In the genomic region with DNA sequence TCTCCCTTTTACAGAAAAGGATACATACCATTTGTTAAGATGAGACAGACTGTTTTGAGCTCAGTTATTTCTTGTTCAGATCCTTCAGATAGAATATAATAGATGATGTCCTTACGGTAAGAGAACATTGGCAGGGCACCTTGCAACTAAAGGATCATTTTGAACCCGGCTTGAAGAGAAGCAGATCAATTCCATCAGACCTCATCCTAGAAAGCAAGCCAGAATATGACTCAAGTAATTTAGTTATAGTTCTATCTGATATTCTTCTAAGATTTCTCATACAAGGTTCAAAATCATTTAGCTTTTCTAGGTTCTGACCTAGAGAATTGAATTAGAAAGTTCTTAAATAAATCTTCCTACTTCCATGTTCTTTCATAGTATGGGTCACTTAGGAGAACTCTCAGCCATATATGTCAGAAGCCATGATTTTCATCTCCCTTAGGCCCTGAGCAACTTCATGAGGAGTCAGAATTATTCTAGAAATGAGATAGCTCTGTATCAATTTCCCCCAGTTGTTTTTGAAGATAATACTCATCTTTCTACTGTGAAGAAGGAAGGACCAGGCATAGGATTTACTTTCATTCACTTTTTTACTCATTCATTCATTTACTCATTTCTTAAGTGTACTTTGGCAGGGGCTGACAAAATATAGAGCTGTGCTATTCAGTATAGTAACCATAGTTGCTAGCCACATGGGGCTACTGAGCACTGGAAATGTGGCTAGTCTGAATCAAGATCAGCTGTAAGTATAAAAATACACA, we compare ENCODE assay signal across 22 cellular contexts. TPM values are rescaled to one million over a fixed set of nuclear protein-coding genes. Genes with fewer than 3 reads are reported as not detected.
A peak's percentile ranks its signal among the peaks of the same experiment; 100 is the strongest.
DNase-seq lines count a peak whose midpoint lies in the region; ATAC-seq, FAIRE-seq and TF ChIP-seq lines count a peak whose summit lies in the region.
"Had no signal": no experiment of that assay in that cellular context is flagged by ENCODE, and none has a peak within 500 bp of the region (broad histone marks: within the 10 kb centered on the region; RNA-seq: fewer than 3 reads in every experiment).

No MANE protein-coding gene starts in this region.

- CTCF ChIA-PET in SK-N-SH (lab: Yijun Ruan, JAX) (interaction anchor here (1.0 to 2.5 kb wide), 6 partner anchors 12 to 304 kb away, joined by 3 to 11 read pairs (median 4); a partner anchor contains a TSS), GM12878 (lab: Yijun Ruan, JAX) (interaction anchor here (0.8 to 4.6 kb wide), 29 partner anchors 8 to 304 kb away, joined by 3 to 47 read pairs (median 4); a partner anchor contains a TSS)

- H3K36me3 ChIP-seq in BLaER1 (peaks cover 77% of the 10 kb centered on the region), SK-N-SH (replicated peaks in 1 of 2; ENCODE audit: control insufficient read depth in 1 of 2, insufficient read depth in 2 of 2, low read length in 1 of 2) (peaks cover 54 to 64% of the 10 kb centered on the region in 2 experiments), GM12878 (ENCODE audit: control insufficient read depth in 2 of 2, insufficient read depth in 2 of 2, low read length in 1 of 2) (peaks cover 2 to 4% of the 10 kb centered on the region in 2 experiments; a peak in 2 of 4 replicates)
- peaks cover 60% of the 10 kb centered on the region for H3K36me3 ChIP-seq in CD4-positive, CD25-positive, alpha-beta regulatory T cell (ENCODE audit: control insufficient read depth, insufficient read depth, low read length)
- H3K36me3 ChIP-seq: pancreas had no signal

- POLR2A ChIA-PET in SK-N-SH (lab: Yijun Ruan, JAX) (no interaction called here), GM12878 (lab: Charles Lee) (interaction anchor here (0.5 to 3.8 kb wide), 11 partner anchors 8 to 83 kb away, joined by 3 to 24 read pairs (median 3); a partner anchor contains a TSS)

- H3K79me2 ChIP-seq in SK-N-SH (ENCODE audit: insufficient read depth) = peaks cover 23% of the 10 kb centered on the region; the same call in 1 of the 2 replicates
- no peaks in the 10 kb centered on the region for H3K79me2 ChIP-seq in GM12878 (ENCODE audit: control insufficient read depth, insufficient read depth, low read length)

- H3K9ac ChIP-seq in BLaER1 = no peak overlapping the region
- H3K9ac ChIP-seq in SK-N-SH = no peak overlapping the region
- H3K9ac ChIP-seq in GM12878 (ENCODE audit: control insufficient read depth, insufficient read depth, low read length) = no peak overlapping the region

- intact Hi-C loops in GM12878 (cut with micrococcal nuclease; ENCODE audit: unreplicated experiment) = no loop called here

- in situ Hi-C loops in GM12878 (cut with MboI) = no loop called here

- no peak for TF ChIP-seq RAD21 in SK-N-SH (IDR thresholded peaks at IDR 0.05; ENCODE audit: low read length)
- TF ChIP-seq RAD21 in GM12878 (IDR thresholded peaks at IDR 0.05; ENCODE audit: insufficient read depth, low read depth, low read length) = no peak

- peaks cover 49 to 61% (median 53%) of the 10 kb centered on the region in 4 donors for H3K4me1 Mint-ChIP-seq in CD4-positive, CD25-positive, alpha-beta regulatory T cell
- H3K4me1 Mint-ChIP-seq in progenitor cell of endocrine pancreas (ENCODE audit: low read depth) = peaks cover 11% of the 10 kb centered on the region

- TF ChIP-seq CTCF in SK-N-SH (IDR thresholded peaks at IDR 0.05) (no peak), GM12878 (IDR thresholded peaks at IDR 0.05 in 2 of 3, conservative IDR thresholded peaks at IDR 0.05 in 1 of 3; ENCODE audit: control insufficient read depth in 2 of 3, extremely low read depth in 1 of 3, insufficient read depth in 1 of 3, low read depth in 3 of 3, low read length in 3 of 3) (no peak), progenitor cell of endocrine pancreas (IDR thresholded peaks at IDR 0.05; ENCODE audit: unreplicated experiment) (no peak)

- H3K4me2 ChIP-seq in BLaER1 = no peak overlapping the region
- 0 out of 2 replicates have a peak overlapping the region, but pooled peaks have one; percentile 9 for H3K4me2 ChIP-seq in SK-N-SH
- no peak overlapping the region for H3K4me2 ChIP-seq in GM12878 (ENCODE audit: control insufficient read depth, insufficient read depth)

- peaks cover 41% of the 10 kb centered on the region for H3F3A ChIP-seq in SK-N-SH (replicated peaks; ENCODE audit: insufficient read depth)

- H3K4me3 ChIP-seq in BLaER1 = no peak overlapping the region
- no peak overlapping the region for H3K4me3 ChIP-seq in CD4-positive, CD25-positive, alpha-beta regulatory T cell (ENCODE audit: low read depth, low read length)
- no peak overlapping the region for H3K4me3 ChIP-seq in SK-N-SH (ENCODE audit: low read depth in 2 of 2, low read length in 1 of 2)
- no peak overlapping the region for H3K4me3 ChIP-seq in GM12878
- H3K4me3 ChIP-seq: pancreas, sigmoid colon had no signal

- TF ChIP-seq POLR2A in GM12878 (IDR thresholded peaks at IDR 0.05; ENCODE audit: low read depth, low read length) = no peak

- FAIRE-seq in GM12878 (lab: Jason Lieb, UNC) = no peak
- FAIRE-seq: frontal cortex, pancreas had no signal

- no peak for DNase-seq in CD4-positive, CD25-positive, alpha-beta regulatory T cell
- DNase-seq in SK-N-SH = no peak
- DNase-seq in GM12878 (ENCODE audit: low read depth, low spot score) = no peak
- DNase-seq in progenitor cell of endocrine pancreas (ENCODE audit: low spot score, unreplicated experiment) = no peak
- DNase-seq in SK-N-DZ (ENCODE audit: low spot score) = no peak
- DNase-seq: AML-193; amygdala; central memory CD4-positive, alpha-beta T cell; GOT3; kidney glomerular epithelial cell; NCI-H146; NCI-H2171; NCI-H69; pancreas; SIG-M5; sigmoid colon had no signal

- H3K9me3 ChIP-seq in BLaER1 (peaks cover 11% of the 10 kb centered on the region; the same call in 1 of the 2 replicates), SK-N-SH (no peaks in the 10 kb centered on the region), GM12878 (replicated peaks; ENCODE audit: control insufficient read depth, insufficient read depth, low read length) (no peaks in the 10 kb centered on the region)
- H3K9me3 ChIP-seq in CD4-positive, CD25-positive, alpha-beta regulatory T cell (ENCODE audit: control insufficient read depth in 2 of 2, low read length in 2 of 2) = no peaks in the 10 kb centered on the region
- H3K9me3 ChIP-seq: pancreas, sigmoid colon had no signal

- no peak for ATAC-seq in CD4-positive, CD25-positive, alpha-beta regulatory T cell (ENCODE audit: low read depth in 2 of 2)
- peak; percentile 61 for ATAC-seq in GM12878
- no peak for ATAC-seq in HG03520 (IDR thresholded peaks at IDR 0.05; ENCODE audit: unreplicated experiment)
- ATAC-seq: pancreas had no signal

- H3K27me3 Mint-ChIP-seq in CD4-positive, CD25-positive, alpha-beta regulatory T cell = no peaks in the 10 kb centered on the region
- H3K27me3 Mint-ChIP-seq in progenitor cell of endocrine pancreas = no peaks in the 10 kb centered on the region
- H3K27me3 Mint-ChIP-seq: type B pancreatic cell had no signal

- peak overlapping the region; percentile 19; the same call in 1 of the 2 replicates for H3K27ac ChIP-seq in BLaER1
- H3K27ac ChIP-seq in CD4-positive, CD25-positive, alpha-beta regulatory T cell (ENCODE audit: insufficient read depth, low read length, poor library complexity, severe bottlenecking) = peak overlapping the region; percentile 14
- peak overlapping the region in 1 of 2 experiments; percentile 60; a peak in 1 of 4 replicates for H3K27ac ChIP-seq in SK-N-SH (ENCODE audit: low read depth in 2 of 2, low read length in 1 of 2)
- H3K27ac ChIP-seq in GM12878 (ENCODE audit: control insufficient read depth, insufficient read depth) = no peak overlapping the region
- H3K27ac ChIP-seq: pancreas, sigmoid colon had no signal

- H3K27ac Mint-ChIP-seq in CD4-positive, CD25-positive, alpha-beta regulatory T cell = peak overlapping the region; percentile 65 to 85 (median 77)
- H3K27ac Mint-ChIP-seq in progenitor cell of endocrine pancreas = no peak overlapping the region
- H3K27ac Mint-ChIP-seq: type B pancreatic cell had no signal

- H2AFZ ChIP-seq in SK-N-SH (ENCODE audit: low read depth) (no peak overlapping the region), GM12878 (ENCODE audit: control insufficient read depth, low read depth, low read length) (no peak overlapping the region)

- H3K4me3 Mint-ChIP-seq in CD4-positive, CD25-positive, alpha-beta regulatory T cell = peak overlapping the region in 2 of 4 donors; percentile 32 to 52
- H3K4me3 Mint-ChIP-seq in progenitor cell of endocrine pancreas (ENCODE audit: low read depth) = no peak overlapping the region
- H3K4me3 Mint-ChIP-seq: type B pancreatic cell had no signal

- no TSS peak for BruUV-seq in GM12878 (replicated peaks; lab: Mats Ljungman, UMichigan)

- SMC1A ChIA-PET in GM12878 (lab: Charles Lee; ENCODE audit: uncharacterized antibody, unreplicated experiment) = interaction anchor here (0.6 to 3.9 kb wide), 25 partner anchors 9 to 307 kb away, joined by 3 to 25 read pairs (median 4); a partner anchor contains a TSS

- WGBS in SK-N-SH (ENCODE audit: low lambda C conversion rate) = 44% methylated on average over 2 of the region's 2 CpGs
- WGBS in GM12878 (ENCODE audit: insufficient coverage, insufficient replicate concordance, low lambda C conversion rate, missing lambda C conversion rate) = 98% methylated on average over 2 of the region's 2 CpGs

- no peaks in the 10 kb centered on the region for H3K9me2 ChIP-seq in SK-N-SH

- peaks cover 0 to 2% (median 0%) of the 10 kb centered on the region in 7 donors for H3K9me3 Mint-ChIP-seq in CD4-positive, CD25-positive, alpha-beta regulatory T cell
- no peaks in the 10 kb centered on the region for H3K9me3 Mint-ChIP-seq in progenitor cell of endocrine pancreas (ENCODE audit: low read depth)
- H3K9me3 Mint-ChIP-seq: type B pancreatic cell had no signal

- peaks cover 53% of the 10 kb centered on the region for H3K4me1 ChIP-seq in BLaER1
- peaks cover 44% of the 10 kb centered on the region for H3K4me1 ChIP-seq in CD4-positive, CD25-positive, alpha-beta regulatory T cell (ENCODE audit: control insufficient read depth, insufficient read depth, low read length, poor library complexity, severe bottlenecking)
- peaks cover 0 to 9% of the 10 kb centered on the region in 2 experiments; a peak in 1 of 4 replicates for H3K4me1 ChIP-seq in SK-N-SH (ENCODE audit: control insufficient read depth in 1 of 2, insufficient read depth in 2 of 2, low read depth in 1 of 2, low read length in 1 of 2)
- no peaks in the 10 kb centered on the region for H3K4me1 ChIP-seq in GM12878 (ENCODE audit: control insufficient read depth, insufficient read depth, low read length)
- H3K4me1 ChIP-seq: pancreas, sigmoid colon had no signal

- RAD21 ChIA-PET in GM12878 (lab: Charles Lee; ENCODE audit: unreplicated experiment) = interaction anchor here (1.0 to 3.5 kb wide), 15 partner anchors 11 to 187 kb away, joined by 3 to 27 read pairs (median 4); a partner anchor contains a TSS

- H3K36me3 Mint-ChIP-seq in CD4-positive, CD25-positive, alpha-beta regulatory T cell = peaks cover 39% of the 10 kb centered on the region
- peaks cover 14% of the 10 kb centered on the region for H3K36me3 Mint-ChIP-seq in progenitor cell of endocrine pancreas (ENCODE audit: insufficient read depth)

- H3K27me3 ChIP-seq in BLaER1 = no peaks in the 10 kb centered on the region
- H3K27me3 ChIP-seq in CD4-positive, CD25-positive, alpha-beta regulatory T cell (ENCODE audit: control insufficient read depth, insufficient read depth, low read length) = no peaks in the 10 kb centered on the region
- no peaks in the 10 kb centered on the region for H3K27me3 ChIP-seq in SK-N-SH (ENCODE audit: insufficient read depth)
- no peaks in the 10 kb centered on the region for H3K27me3 ChIP-seq in GM12878 (replicated peaks in 1 of 2; ENCODE audit: control insufficient read depth in 2 of 2, insufficient read depth in 2 of 2, low read length in 1 of 2)
- H3K27me3 ChIP-seq: pancreas, sigmoid colon had no signal

- peak in 1 of 2 experiments; percentile 17; a peak in 1 of 4 replicates for TF ChIP-seq EP300 in SK-N-SH (IDR thresholded peaks at IDR 0.05; ENCODE audit: borderline replicate concordance in 1 of 2, low read depth in 1 of 2, low read length in 1 of 2)
- no peak for TF ChIP-seq EP300 in GM12878 (IDR thresholded peaks at IDR 0.05; ENCODE audit: borderline replicate concordance in 1 of 2, control insufficient read depth in 1 of 2, low read depth in 2 of 2, low read length in 2 of 2)

- H4K20me1 ChIP-seq in BLaER1 = peaks cover 39% of the 10 kb centered on the region
- no peaks in the 10 kb centered on the region for H4K20me1 ChIP-seq in SK-N-SH (ENCODE audit: insufficient read depth)
- no peaks in the 10 kb centered on the region for H4K20me1 ChIP-seq in GM12878 (ENCODE audit: control insufficient read depth, insufficient read depth)

RNA-seq across cellular contexts. Expression of a gene that starts 2.5 kb away (rescaled TPM):
- 3.2 TPM for total RNA-seq in CD4-positive, CD25-positive, alpha-beta regulatory T cell
- 1 to 10 TPM in 2 of 4 donors, under 1 TPM in 2; 0.26 to 1.7 (median 0.96) TPM for polyA plus RNA-seq in CD4-positive, CD25-positive, alpha-beta regulatory T cell
- polyA plus RNA-seq in SK-N-SH (2012; rRNA removed) (3.1 and 3.7 TPM in 2 replicates), GM12878 (2011; rRNA removed) (0.65 and 1.2 TPM in 2 replicates), GM12878 (2014; fragmentation: Illumina TruSeq; extraction: Trizol) (0.09 TPM in 1 of 2 replicates, not detected in the other), GM12878 (2014; fragmentation: Nextera tagmentation; extraction: Ambion mirVana) (not detected), GM12878 (2014; rRNA removed) (1.00 and 1.3 TPM in 2 replicates), GM12878 (2016; fragmentation: Nextera tagmentation; extraction: Ambion mirVana) (1 to 10 TPM; 1.6 to 1.7 TPM)
- polyA plus RNA-seq in SK-N-SH (2012; cell fraction: cytosol; rRNA removed) = 1.0 and 2.3 TPM in 2 replicates
- polyA plus RNA-seq in SK-N-SH (2012; cell fraction: nucleus; rRNA removed) = 3.1 and 3.2 TPM in 2 replicates
- 3.7 and 4.3 TPM in 2 replicates for total RNA-seq in GM12878 (2013; cell fraction: nucleolus; rRNA removed)
- total RNA-seq in GM12878 (2014; rRNA removed) (0.60 and 1.8 TPM in 2 replicates), GM12878 (2014; rRNA removed; fragmentation: Illumina TruSeq; extraction: Trizol) (0.67 and 0.69 TPM in 2 replicates), GM12878 (2021) (3.0 TPM in 2 replicates), progenitor cell of endocrine pancreas (8.8 and 9.0 TPM in 2 replicates)
- not detected for polyA plus RNA-seq in GM12878 (2011; ENCODE audit: low read depth)
- 2.1 and 2.9 TPM in 2 replicates for polyA plus RNA-seq in GM12878 (2011; cell fraction: cytosol; rRNA removed)
- 2.5 and 4.3 TPM in 2 replicates for polyA plus RNA-seq in GM12878 (2011; cell fraction: nucleus; rRNA removed)
- 0.41 and 0.51 TPM in 2 replicates for polyA plus RNA-seq in GM12878 (2012)
- 0.80 and 1.9 TPM in 2 replicates for polyA minus RNA-seq in GM12878 (2011; rRNA and poly(A)+ RNA removed)
- 1.2 and 1.5 TPM in 2 replicates for polyA minus RNA-seq in GM12878 (2011; cell fraction: cytosol; rRNA and poly(A)+ RNA removed)
- polyA minus RNA-seq in GM12878 (2011; cell fraction: nucleus; rRNA and poly(A)+ RNA removed) = 2.3 and 6.2 TPM in 2 replicates
- 0.33 and 0.59 TPM in 2 replicates for polyA plus RNA-seq in SK-N-DZ (2014; cell fraction: cytosol; rRNA removed)
- 0.73 TPM in 1 of 2 replicates, not detected in the other for polyA plus RNA-seq in SK-N-DZ (2014; cell fraction: nucleus; rRNA removed)

RNA-seq across cellular contexts. Expression of a gene that starts 11.4 kb away (rescaled TPM):
- total RNA-seq in CD4-positive, CD25-positive, alpha-beta regulatory T cell = 48.2 TPM
- 100 to 1,000 TPM; 157 to 242 (median 168) TPM for polyA plus RNA-seq in CD4-positive, CD25-positive, alpha-beta regulatory T cell
- polyA plus RNA-seq in SK-N-SH (2012; rRNA removed) (179 and 211 TPM in 2 replicates), GM12878 (2011; rRNA removed) (117 and 152 TPM in 2 replicates), GM12878 (2014; fragmentation: Illumina TruSeq; extraction: Trizol) (24.0 and 60.0 TPM in 2 replicates), GM12878 (2014; fragmentation: Nextera tagmentation; extraction: Ambion mirVana) (100 to 1,000 TPM; 181 to 193 TPM), GM12878 (2014; rRNA removed) (75.6 and 80.0 TPM in 2 replicates), GM12878 (2016; fragmentation: Nextera tagmentation; extraction: Ambion mirVana) (100 to 1,000 TPM; 142 to 143 TPM)
- 185 and 194 TPM in 2 replicates for polyA plus RNA-seq in SK-N-SH (2012; cell fraction: cytosol; rRNA removed)
- 42.3 and 65.4 TPM in 2 replicates for polyA plus RNA-seq in SK-N-SH (2012; cell fraction: nucleus; rRNA removed)
- total RNA-seq in GM12878 (2013; cell fraction: nucleolus; rRNA removed) = 15.8 and 18.7 TPM in 2 replicates
- total RNA-seq in GM12878 (2014; rRNA removed) (56.8 and 61.6 TPM in 2 replicates), GM12878 (2014; rRNA removed; fragmentation: Illumina TruSeq; extraction: Trizol) (46.7 and 47.1 TPM in 2 replicates), GM12878 (2021) (40.1 and 40.8 TPM in 2 replicates), progenitor cell of endocrine pancreas (35.6 and 38.1 TPM in 2 replicates)
- 41.0 TPM for polyA plus RNA-seq in GM12878 (2011; ENCODE audit: low read depth)
- polyA plus RNA-seq in GM12878 (2011; cell fraction: cytosol; rRNA removed) = 213 and 224 TPM in 2 replicates
- 81.0 and 88.5 TPM in 2 replicates for polyA plus RNA-seq in GM12878 (2011; cell fraction: nucleus; rRNA removed)
- 46.6 and 59.5 TPM in 2 replicates for polyA plus RNA-seq in GM12878 (2012)
- polyA minus RNA-seq in GM12878 (2011; rRNA and poly(A)+ RNA removed) = 46.0 and 47.9 TPM in 2 replicates
- 18.3 and 23.1 TPM in 2 replicates for polyA minus RNA-seq in GM12878 (2011; cell fraction: cytosol; rRNA and poly(A)+ RNA removed)
- polyA minus RNA-seq in GM12878 (2011; cell fraction: nucleus; rRNA and poly(A)+ RNA removed) = 11.4 and 13.1 TPM in 2 replicates
- polyA plus RNA-seq in SK-N-DZ (2014; cell fraction: cytosol; rRNA removed) = 106 and 115 TPM in 2 replicates
- 51.4 and 54.9 TPM in 2 replicates for polyA plus RNA-seq in SK-N-DZ (2014; cell fraction: nucleus; rRNA removed)

RNA-seq across cellular contexts. Expression of a gene that starts 13.8 kb away (rescaled TPM):
- total RNA-seq in CD4-positive, CD25-positive, alpha-beta regulatory T cell = 8.2 TPM
- 1 to 10 TPM; 5.1 to 8.8 (median 7.7) TPM for polyA plus RNA-seq in CD4-positive, CD25-positive, alpha-beta regulatory T cell
- polyA plus RNA-seq in SK-N-SH (2012; rRNA removed) (25.2 and 37.6 TPM in 2 replicates), GM12878 (2011; rRNA removed) (12.4 and 16.1 TPM in 2 replicates), GM12878 (2014; fragmentation: Illumina TruSeq; extraction: Trizol) (2.6 and 4.5 TPM in 2 replicates), GM12878 (2014; fragmentation: Nextera tagmentation; extraction: Ambion mirVana) (1 to 10 TPM; 1.3 TPM), GM12878 (2014; rRNA removed) (3.2 and 4.0 TPM in 2 replicates), GM12878 (2016; fragmentation: Nextera tagmentation; extraction: Ambion mirVana) (1 to 10 TPM; 3.3 to 5.1 TPM)
- 27.7 and 28.2 TPM in 2 replicates for polyA plus RNA-seq in SK-N-SH (2012; cell fraction: cytosol; rRNA removed)
- 64.2 and 80.0 TPM in 2 replicates for polyA plus RNA-seq in SK-N-SH (2012; cell fraction: nucleus; rRNA removed)
- 8.2 and 8.6 TPM in 2 replicates for total RNA-seq in GM12878 (2013; cell fraction: nucleolus; rRNA removed)
- total RNA-seq in GM12878 (2014; rRNA removed) (2.5 and 4.6 TPM in 2 replicates), GM12878 (2014; rRNA removed; fragmentation: Illumina TruSeq; extraction: Trizol) (2.8 and 3.5 TPM in 2 replicates), GM12878 (2021) (3.4 and 3.5 TPM in 2 replicates), progenitor cell of endocrine pancreas (16.1 and 17.5 TPM in 2 replicates)
- polyA plus RNA-seq in GM12878 (2011; ENCODE audit: low read depth) = 2.8 TPM
- polyA plus RNA-seq in GM12878 (2011; cell fraction: cytosol; rRNA removed) = 9.7 and 10.5 TPM in 2 replicates
- polyA plus RNA-seq in GM12878 (2011; cell fraction: nucleus; rRNA removed) = 24.8 and 27.5 TPM in 2 replicates
- 4.2 and 4.6 TPM in 2 replicates for polyA plus RNA-seq in GM12878 (2012)
- 13.9 and 19.0 TPM in 2 replicates for polyA minus RNA-seq in GM12878 (2011; rRNA and poly(A)+ RNA removed)
- polyA minus RNA-seq in GM12878 (2011; cell fraction: cytosol; rRNA and poly(A)+ RNA removed) = 1.5 and 4.0 TPM in 2 replicates
- polyA minus RNA-seq in GM12878 (2011; cell fraction: nucleus; rRNA and poly(A)+ RNA removed) = 6.3 and 9.0 TPM in 2 replicates
- 9.3 and 10.9 TPM in 2 replicates for polyA plus RNA-seq in SK-N-DZ (2014; cell fraction: cytosol; rRNA removed)
- 26.9 and 35.9 TPM in 2 replicates for polyA plus RNA-seq in SK-N-DZ (2014; cell fraction: nucleus; rRNA removed)

RNA-seq across cellular contexts. Expression of a gene that starts 15.5 kb away (rescaled TPM):
- 0.49 TPM for total RNA-seq in CD4-positive, CD25-positive, alpha-beta regulatory T cell
- polyA plus RNA-seq in CD4-positive, CD25-positive, alpha-beta regulatory T cell = not detected
- polyA plus RNA-seq in SK-N-SH (2012; rRNA removed) (not detected in 2 replicates), GM12878 (2011; rRNA removed) (not detected in 2 replicates), GM12878 (2014; fragmentation: Illumina TruSeq; extraction: Trizol) (not detected in 2 replicates), GM12878 (2014; fragmentation: Nextera tagmentation; extraction: Ambion mirVana) (not detected), GM12878 (2014; rRNA removed) (0.26 TPM in 1 of 2 replicates, not detected in the other), GM12878 (2016; fragmentation: Nextera tagmentation; extraction: Ambion mirVana) (not detected)
- polyA plus RNA-seq in SK-N-SH (2012; cell fraction: cytosol; rRNA removed) = 0.07 TPM in 1 of 2 replicates, not detected in the other
- 0.39 and 0.46 TPM in 2 replicates for polyA plus RNA-seq in SK-N-SH (2012; cell fraction: nucleus; rRNA removed)
- total RNA-seq in GM12878 (2013; cell fraction: nucleolus; rRNA removed) = not detected in 2 replicates
- total RNA-seq in GM12878 (2014; rRNA removed) (0.34 TPM in 1 of 2 replicates, not detected in the other), GM12878 (2014; rRNA removed; fragmentation: Illumina TruSeq; extraction: Trizol) (not detected in 2 replicates), GM12878 (2021) (not detected in 2 replicates), progenitor cell of endocrine pancreas (0.58 TPM in 1 of 2 replicates, not detected in the other)
- not detected for polyA plus RNA-seq in GM12878 (2011; ENCODE audit: low read depth)
- 0.04 TPM in 1 of 2 replicates, not detected in the other for polyA plus RNA-seq in GM12878 (2011; cell fraction: cytosol; rRNA removed)
- polyA plus RNA-seq in GM12878 (2011; cell fraction: nucleus; rRNA removed) = not detected in 2 replicates
- polyA plus RNA-seq in GM12878 (2012) = not detected in 2 replicates
- polyA minus RNA-seq in GM12878 (2011; rRNA and poly(A)+ RNA removed) = not detected in 2 replicates
- not detected in 2 replicates for polyA minus RNA-seq in GM12878 (2011; cell fraction: cytosol; rRNA and poly(A)+ RNA removed)
- not detected in 2 replicates for polyA minus RNA-seq in GM12878 (2011; cell fraction: nucleus; rRNA and poly(A)+ RNA removed)
- not detected in 2 replicates for polyA plus RNA-seq in SK-N-DZ (2014; cell fraction: cytosol; rRNA removed)
- not detected in 2 replicates for polyA plus RNA-seq in SK-N-DZ (2014; cell fraction: nucleus; rRNA removed)
- total RNA-seq: frontal cortex, MCF 10A, myocyte had no signal
- polyA plus RNA-seq: sigmoid colon had no signal

RNA-seq across cellular contexts. Expression of a gene that starts 40.8 kb away (rescaled TPM):
- total RNA-seq in CD4-positive, CD25-positive, alpha-beta regulatory T cell = 83.1 TPM
- polyA plus RNA-seq in CD4-positive, CD25-positive, alpha-beta regulatory T cell = 100 to 1,000 TPM in 3 of 4 donors, 10 to 100 TPM in 1; 98.6 to 127 (median 124) TPM
- polyA plus RNA-seq in SK-N-SH (2012; rRNA removed) = 64.2 and 69.4 TPM in 2 replicates
- 51.4 and 73.9 TPM in 2 replicates for polyA plus RNA-seq in SK-N-SH (2012; cell fraction: cytosol; rRNA removed)
- polyA plus RNA-seq in SK-N-SH (2012; cell fraction: nucleus; rRNA removed) = 44.1 and 60.0 TPM in 2 replicates
- total RNA-seq in GM12878 (2013; cell fraction: nucleolus; rRNA removed) = 11.5 and 12.5 TPM in 2 replicates
- total RNA-seq in GM12878 (2014; rRNA removed) = 11.7 and 12.8 TPM in 2 replicates
- total RNA-seq in GM12878 (2014; rRNA removed; fragmentation: Illumina TruSeq; extraction: Trizol) = 10.9 and 11.7 TPM in 2 replicates
- total RNA-seq in GM12878 (2021) = 31.5 and 35.5 TPM in 2 replicates
- 9.4 TPM for polyA plus RNA-seq in GM12878 (2011; ENCODE audit: low read depth)
- polyA plus RNA-seq in GM12878 (2011; rRNA removed) = 28.7 and 47.4 TPM in 2 replicates
- 49.0 and 53.8 TPM in 2 replicates for polyA plus RNA-seq in GM12878 (2011; cell fraction: cytosol; rRNA removed)
- polyA plus RNA-seq in GM12878 (2011; cell fraction: nucleus; rRNA removed) = 34.3 and 35.4 TPM in 2 replicates
- 13.6 and 14.5 TPM in 2 replicates for polyA plus RNA-seq in GM12878 (2012)
- polyA plus RNA-seq in GM12878 (2014; fragmentation: Illumina TruSeq; extraction: Trizol) = 16.0 and 25.2 TPM in 2 replicates
- polyA plus RNA-seq in GM12878 (2014; fragmentation: Nextera tagmentation; extraction: Ambion mirVana) = 10 to 100 TPM in 1 of 2 experiments, 1 to 10 TPM in 1; 5.4 to 16.0 TPM
- polyA plus RNA-seq in GM12878 (2014; rRNA removed) = 32.0 and 37.1 TPM in 2 replicates
- polyA plus RNA-seq in GM12878 (2016; fragmentation: Nextera tagmentation; extraction: Ambion mirVana) = 10 to 100 TPM; 38.8 to 42.3 TPM
- 23.6 and 48.8 TPM in 2 replicates for polyA minus RNA-seq in GM12878 (2011; rRNA and poly(A)+ RNA removed)
- 10.1 and 12.2 TPM in 2 replicates for polyA minus RNA-seq in GM12878 (2011; cell fraction: cytosol; rRNA and poly(A)+ RNA removed)
- polyA minus RNA-seq in GM12878 (2011; cell fraction: nucleus; rRNA and poly(A)+ RNA removed) = 8.3 and 16.8 TPM in 2 replicates
- total RNA-seq in progenitor cell of endocrine pancreas = 48.2 and 51.5 TPM in 2 replicates
- polyA plus RNA-seq in SK-N-DZ (2014; cell fraction: cytosol; rRNA removed) = 31.7 and 31.9 TPM in 2 replicates
- 19.2 and 24.7 TPM in 2 replicates for polyA plus RNA-seq in SK-N-DZ (2014; cell fraction: nucleus; rRNA removed)
